Comparison of ENCODE assay signal across 8 cellular contexts in genomic region chr4:1712216-1713002, GRCh38. TPM values are rescaled to one million over a fixed set of nuclear protein-coding genes. Genes with fewer than 3 reads are reported as not detected.
DNase-seq lines count a peak whose midpoint lies in the region; ATAC-seq and TF ChIP-seq lines count a peak whose summit lies in the region.

Gene SLBP, minus strand, starts transcription at chr4:1712319. Its CDS starts 131 bp downstream, at chr4:1712188.

- peak within 1 kb of the TSS; percentile 91 for H3K4me3 ChIP-seq in muscle layer of colon (ENCODE audit: low read depth in 1 of 2, low read length in 2 of 2)

- H3K9ac ChIP-seq in muscle layer of colon (ENCODE audit: low read length), result peak within 1 kb of the TSS; percentile 92

- peaks cover 6% of the 10 kb centered on the region for H3K36me3 ChIP-seq in muscle layer of colon (ENCODE audit: insufficient read depth, low read length)

- DNase-seq in DMS53 treated with DMSO at 0.1 percent for 48 hours (lab: John Stamatoyannopoulos, UW; ENCODE audit: unreplicated experiment) (peak; percentile 99), KG1 (lab: John Stamatoyannopoulos, UW) (peak; percentile 89), erythroblast (lab: John Stamatoyannopoulos, UW) (peak; percentile 98 to 99)
- DNase-seq in activated T-cell treated with anti-CD3 and anti-CD28 coated beads, Interleukin-2, amount 50 U/mL, for 24 hours, result peak; percentile 99
- DNase-seq in stimulated activated CD8-positive, alpha-beta memory T cell treated with anti-CD3 and anti-CD28 coated beads, Interleukin-7, amount 100 ng/mL, for 24 hours (ENCODE audit: low read depth), result peak; percentile 96

- H3K27ac Mint-ChIP-seq in activated T-cell treated with anti-CD3 and anti-CD28 coated beads, Interleukin-2, amount 50 U/mL, for 24 hours, result peak within 1 kb of the TSS; percentile 99

- no peaks in the 10 kb centered on the region for H3K27me3 Mint-ChIP-seq in activated T-cell treated with anti-CD3 and anti-CD28 coated beads, Interleukin-2, amount 50 U/mL, for 24 hours

- H3K27ac ChIP-seq in muscle layer of colon (ENCODE audit: low read depth, low read length), result peak within 1 kb of the TSS; percentile 93

- peaks cover 63% of the 10 kb centered on the region for H3K4me1 Mint-ChIP-seq in activated T-cell treated with anti-CD3 and anti-CD28 coated beads, Interleukin-2, amount 50 U/mL, for 24 hours (ENCODE audit: low read depth)

- peak; percentile 68 for ATAC-seq in GM21737 (IDR thresholded peaks at IDR 0.05; ENCODE audit: unreplicated experiment)

- peak; percentile 92 for TF ChIP-seq POLR2A in erythroblast (IDR thresholded peaks at IDR 0.05; ENCODE audit: low read length)

- peaks cover 29% of the 10 kb centered on the region for H3K4me1 ChIP-seq in muscle layer of colon (ENCODE audit: insufficient read depth, low read length)

- H3K36me3 Mint-ChIP-seq in activated T-cell treated with anti-CD3 and anti-CD28 coated beads, Interleukin-2, amount 50 U/mL, for 24 hours (ENCODE audit: low read depth), result peaks cover 86% of the 10 kb centered on the region

- no peaks in the 10 kb centered on the region for H3K27me3 ChIP-seq in muscle layer of colon (ENCODE audit: control insufficient read depth in 1 of 2, insufficient read depth in 2 of 2, low read length in 2 of 2)

- H3K9me3 Mint-ChIP-seq in activated T-cell treated with anti-CD3 and anti-CD28 coated beads, Interleukin-2, amount 50 U/mL, for 24 hours, result no peaks in the 10 kb centered on the region

- H3K4me3 Mint-ChIP-seq in activated T-cell treated with anti-CD3 and anti-CD28 coated beads, Interleukin-2, amount 50 U/mL, for 24 hours, result peak within 1 kb of the TSS; percentile 100

- H3K9me3 ChIP-seq in muscle layer of colon (ENCODE audit: low read length), result no peaks in the 10 kb centered on the region

TF ChIP-seq in PFSK-1, 5 proteins besides CTCF, POLR2A, EP300 and RAD21:
- peak; percentile 89; the same call in 1 of the 2 replicates for TF ChIP-seq TAF1 (IDR thresholded peaks at IDR 0.05; ENCODE audit: borderline replicate concordance, insufficient read depth, low read length)
- peak; percentile 35; the same call in 1 of the 2 replicates for TF ChIP-seq POLR2AphosphoS5 (IDR thresholded peaks at IDR 0.05; ENCODE audit: low read depth, low read length)
- TF ChIP-seq FOXP2 (optimal IDR thresholded peaks at IDR 0.05; ENCODE audit: borderline replicate concordance, extremely low read depth, extremely low read length, insufficient read depth), result no peak
- TF ChIP-seq REST (IDR thresholded peaks at IDR 0.05; ENCODE audit: insufficient read depth in 1 of 2, low read depth in 2 of 2, low read length in 2 of 2), result peak in 1 of 2 experiments; percentile 37; a peak in 1 of 4 replicates
- TF ChIP-seq SIN3A (IDR thresholded peaks at IDR 0.05; ENCODE audit: borderline replicate concordance, insufficient read depth, low read length), result peak; percentile 98
TF ChIP-seq in PFSK-1: peak in this region for 4.

RNA-seq across cellular contexts. Expression of gene SLBP, which starts in this region (rescaled TPM):
- 70.9 TPM for polyA plus RNA-seq in PFSK-1 (2012; ENCODE audit: insufficient read length, low read depth)

Comparison
In these comparisons a context has a peak if more than half of its experiments do, and no peak if none do; other contexts are left out.
1. Peak in every context shown above with its lines: DNase-seq, ATAC-seq, H3K4me3 ChIP-seq and H3K27ac ChIP-seq.